ENCODE assay signal across 8 cellular contexts in genomic region chr3:15064835-15065549, GRCh38. TPM values are rescaled to one million over a fixed set of nuclear protein-coding genes. Genes with fewer than 3 reads are reported as not detected.
A peak's percentile ranks its signal among the peaks of the same experiment; 100 is the strongest.
DNase-seq lines count a peak whose midpoint lies in the region; ATAC-seq and TF ChIP-seq lines count a peak whose summit lies in the region.

Gene MRPS25 (minus strand): TSS chr3:15065315. CDS start chr3:15065194, 121 bp downstream.

- H3K4me3 ChIP-seq in cardiac fibroblast (replicated peaks in 1 of 2; ENCODE audit: low read depth in 2 of 2, low read length in 2 of 2), result peak within 1 kb of the TSS; percentile 73 to 95
- H3K4me3 ChIP-seq in spleen, result peak within 1 kb of the TSS; percentile 54 to 90 (median 75)

- no peaks in the 10 kb centered on the region for H3K27me3 ChIP-seq in spleen (replicated peaks in 1 of 7)

- peak; percentile 98 for DNase-seq in AG08396 (ENCODE audit: low spot score)
- DNase-seq in NCI-H226, result peak; percentile 88
- DNase-seq in activated B cell treated with CpG ODN at 0.5 μM for 24 hours, result peak; percentile 84
- peak; percentile 94 for DNase-seq in cardiac fibroblast (ENCODE audit: low read depth in 2 of 2)
- peak; percentile 93 for DNase-seq in inferior parietal cortex (ENCODE audit: extremely low spot score)
- DNase-seq in spleen, result peak; percentile 98

- H3K4me1 ChIP-seq in spleen, result peaks cover 12 to 31% (median 22%) of the 10 kb centered on the region in 6 donors

- peak in 2 of 3 donors; percentile 25 to 85 for TF ChIP-seq POLR2A in spleen (IDR thresholded peaks at IDR 0.05)

- POLR2A ChIA-PET in activated B cell treated with CpG ODN at 0.5 μM for 24 hours (lab: Charles Lee), result interaction anchor here (0.8 to 4.1 kb wide), 14 partner anchors 9 to 940 kb away, joined by 3 to 62 read pairs (median 4); partner anchors contain the start of genes CCDC174, CHCHD4, RBSN and TMEM43

- no peaks in the 10 kb centered on the region for H3K27me3 Mint-ChIP-seq in activated B cell treated with CpG ODN at 0.5 μM for 24 hours

- no peak for TF ChIP-seq CTCF in activated B cell treated with CpG ODN at 0.5 μM for 24 hours (IDR thresholded peaks at IDR 0.05)
- no peak for TF ChIP-seq CTCF in cardiac fibroblast (IDR thresholded peaks at IDR 0.05; ENCODE audit: low read depth, low read length)
- peak in 1 of 11 experiments; percentile 16 for TF ChIP-seq CTCF in spleen (IDR thresholded peaks at IDR 0.05 in 8 of 11, conservative IDR thresholded peaks at IDR 0.05 in 3 of 11)

- peaks cover 25% of the 10 kb centered on the region for H3K4me1 Mint-ChIP-seq in activated B cell treated with CpG ODN at 0.5 μM for 24 hours

- H3K27ac Mint-ChIP-seq in activated B cell treated with CpG ODN at 0.5 μM for 24 hours, result peak within 1 kb of the TSS; percentile 95

- CTCF ChIA-PET in activated B cell treated with CpG ODN at 0.5 μM for 24 hours (lab: Charles Lee), result interaction anchor here (0.8 to 2.4 kb wide), 3 partner anchors 14 to 76 kb away, joined by 3 to 14 read pairs (median 3); no protein-coding TSS in a partner anchor

- H3K27ac ChIP-seq in spleen, result peak within 1 kb of the TSS; percentile 63 to 89 (median 85)

- intact Hi-C loops in activated B cell treated with CpG ODN at 0.5 μM for 24 hours (cut with micrococcal nuclease) (loop anchor here (1.0 kb wide), 11 partner anchors 10 to 941 kb away; partner anchors contain the start of genes BTD, CAPN7, CCDC174 and CHCHD4), spleen (cut with DNase I; ENCODE audit: low total_unique reads) (no loop called here)

- H3K36me3 ChIP-seq in spleen, result peaks cover 0 to 10% (median under 1%) of the 10 kb centered on the region in 6 donors

- ATAC-seq in GM19023 (IDR thresholded peaks at IDR 0.05; ENCODE audit: unreplicated experiment) (peak; percentile 92), HG03196 (IDR thresholded peaks at IDR 0.05; ENCODE audit: unreplicated experiment) (peak; percentile 96), activated B cell treated with CpG ODN at 0.5 μM for 24 hours (ENCODE audit: low read depth) (peak; percentile 97)

- no peaks in the 10 kb centered on the region for H3K9me3 ChIP-seq in spleen

- 0 to 1% (median 1%) methylated on average over 26 to 69 of the region's 69 CpGs for WGBS in spleen, 5 donors

- H3K9me3 Mint-ChIP-seq in activated B cell treated with CpG ODN at 0.5 μM for 24 hours, result no peaks in the 10 kb centered on the region

- H3K4me3 Mint-ChIP-seq in activated B cell treated with CpG ODN at 0.5 μM for 24 hours, result peak within 1 kb of the TSS; percentile 98

- peaks cover 8% of the 10 kb centered on the region for H3K36me3 Mint-ChIP-seq in activated B cell treated with CpG ODN at 0.5 μM for 24 hours (ENCODE audit: low read depth)

RNA-seq across cellular contexts. Expression of gene MRPS25, which starts in this region (rescaled TPM):
- total RNA-seq in activated B cell treated with CpG ODN at 0.5 μM for 24 hours (72.4 and 85.9 TPM in 2 replicates), spleen (10 to 100 TPM; 23.8 to 68.8 (median 48.8) TPM)
- 10 to 100 TPM; 42.0 to 85.1 (median 64.8) TPM for polyA plus RNA-seq in spleen

Comparison
In these comparisons a context has a peak if more than half of its experiments do, and no peak if none do; other contexts are left out.
1. Peak in every context shown above with its lines: DNase-seq, ATAC-seq, H3K4me3 ChIP-seq and H3K27ac ChIP-seq.